In the genomic region with DNA sequence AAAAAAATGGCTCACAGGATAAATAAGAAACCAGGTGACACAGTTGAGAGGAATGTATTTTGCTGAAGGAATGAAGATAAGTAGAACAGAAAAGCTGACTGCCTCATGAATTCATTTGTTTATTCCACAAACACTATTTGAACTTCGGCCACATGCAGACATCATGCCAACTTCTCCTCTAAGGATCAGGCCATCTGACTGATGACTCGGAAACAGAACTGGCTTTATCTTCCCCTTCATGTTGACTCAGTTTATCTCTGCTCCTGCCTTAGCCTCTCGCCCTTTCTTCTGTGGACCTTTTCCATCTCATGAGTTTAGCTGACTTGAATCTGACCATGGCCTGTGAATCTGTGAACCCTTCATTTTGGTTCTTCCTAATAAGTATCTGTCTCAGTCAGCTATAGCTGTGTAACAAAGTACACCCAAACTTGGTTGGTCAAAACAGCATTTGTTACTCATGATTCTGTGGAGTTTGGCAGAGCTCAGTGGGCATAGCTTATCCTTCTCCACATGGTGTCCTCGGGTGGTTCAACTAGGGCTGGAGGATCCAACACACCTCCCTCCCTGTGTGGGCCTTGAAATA, we compare ENCODE assay signal across 1 cellular context.
TF ChIP-seq lines count a peak whose summit lies in the region.

No MANE protein-coding gene starts in this region.

TF ChIP-seq in HepG2, 621 proteins besides CTCF, POLR2A, EP300 and RAD21 (continued from another document and continues in another):
- TF ChIP-seq ZBTB49 (CRISPR knock-in tag; IDR thresholded peaks at IDR 0.05; ENCODE audit: borderline replicate concordance): no peak
- no peak for TF ChIP-seq PLRG1 (conservative IDR thresholded peaks at IDR 0.05)
- peak; percentile 37; the same call in 1 of the 2 replicates for TF ChIP-seq SOX5 (CRISPR knock-in tag; IDR thresholded peaks at IDR 0.05; ENCODE audit: borderline replicate concordance)
- no peak for TF ChIP-seq CCDC6 (CRISPR knock-in tag; IDR thresholded peaks at IDR 0.05)
- TF ChIP-seq POLR2AphosphoS2 (IDR thresholded peaks at IDR 0.05; ENCODE audit: low read depth, low read length): no peak
- TF ChIP-seq THAP9 (CRISPR knock-in tag; IDR thresholded peaks at IDR 0.05; ENCODE audit: borderline replicate concordance): no peak
- no peak for TF ChIP-seq GABPA (IDR thresholded peaks at IDR 0.05; ENCODE audit: low read depth, low read length)
- TF ChIP-seq GABPA (CRISPR knock-in tag; IDR thresholded peaks at IDR 0.05; ENCODE audit: low read depth): peak; percentile 50; the same call in 1 of the 2 replicates
- no peak for TF ChIP-seq NR0B2 (CRISPR knock-in tag; IDR thresholded peaks at IDR 0.05)
- TF ChIP-seq, protein P1, sequence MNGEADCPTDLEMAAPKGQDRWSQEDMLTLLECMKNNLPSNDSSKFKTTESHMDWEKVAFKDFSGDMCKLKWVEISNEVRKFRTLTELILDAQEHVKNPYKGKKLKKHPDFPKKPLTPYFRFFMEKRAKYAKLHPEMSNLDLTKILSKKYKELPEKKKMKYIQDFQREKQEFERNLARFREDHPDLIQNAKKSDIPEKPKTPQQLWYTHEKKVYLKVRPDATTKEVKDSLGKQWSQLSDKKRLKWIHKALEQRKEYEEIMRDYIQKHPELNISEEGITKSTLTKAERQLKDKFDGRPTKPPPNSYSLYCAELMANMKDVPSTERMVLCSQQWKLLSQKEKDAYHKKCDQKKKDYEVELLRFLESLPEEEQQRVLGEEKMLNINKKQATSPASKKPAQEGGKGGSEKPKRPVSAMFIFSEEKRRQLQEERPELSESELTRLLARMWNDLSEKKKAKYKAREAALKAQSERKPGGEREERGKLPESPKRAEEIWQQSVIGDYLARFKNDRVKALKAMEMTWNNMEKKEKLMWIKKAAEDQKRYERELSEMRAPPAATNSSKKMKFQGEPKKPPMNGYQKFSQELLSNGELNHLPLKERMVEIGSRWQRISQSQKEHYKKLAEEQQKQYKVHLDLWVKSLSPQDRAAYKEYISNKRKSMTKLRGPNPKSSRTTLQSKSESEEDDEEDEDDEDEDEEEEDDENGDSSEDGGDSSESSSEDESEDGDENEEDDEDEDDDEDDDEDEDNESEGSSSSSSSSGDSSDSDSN (CRISPR knock-in tag; IDR thresholded peaks at IDR 0.05): no peak
- TF ChIP-seq PLSCR1 (CRISPR knock-in tag; IDR thresholded peaks at IDR 0.05; ENCODE audit: borderline replicate concordance): no peak
- peak; percentile 29 for TF ChIP-seq SKI (IDR thresholded peaks at IDR 0.05; ENCODE audit: partially characterized antibody)
- TF ChIP-seq FIP1L1 (IDR thresholded peaks at IDR 0.05; ENCODE audit: borderline replicate concordance, insufficient read depth, low read depth, low read length): no peak
- no peak for TF ChIP-seq KDM3A (CRISPR knock-in tag; IDR thresholded peaks at IDR 0.05; ENCODE audit: low read depth)
- no peak for TF ChIP-seq RELA (CRISPR knock-in tag; IDR thresholded peaks at IDR 0.05)
- TF ChIP-seq ATF1 (CRISPR knock-in tag; IDR thresholded peaks at IDR 0.05): no peak
- no peak for TF ChIP-seq KLF15 (CRISPR knock-in tag; IDR thresholded peaks at IDR 0.05; ENCODE audit: borderline replicate concordance)
- no peak for TF ChIP-seq LCORL (IDR thresholded peaks at IDR 0.05)
- TF ChIP-seq LCORL (CRISPR knock-in tag; IDR thresholded peaks at IDR 0.05): peak; percentile 41; the same call in 1 of the 2 replicates
- no peak for TF ChIP-seq TCF7L2 (IDR thresholded peaks at IDR 0.05; ENCODE audit: low read depth, low read length)
- no peak for TF ChIP-seq TRIM24 (CRISPR knock-in tag; IDR thresholded peaks at IDR 0.05)
- no peak for TF ChIP-seq EED (CRISPR knock-in tag; IDR thresholded peaks at IDR 0.05)
- no peak for TF ChIP-seq ZNF546 (CRISPR knock-in tag; conservative IDR thresholded peaks at IDR 0.05)
- TF ChIP-seq MED1 (CRISPR knock-in tag; IDR thresholded peaks at IDR 0.05): peak; percentile 71; the same call in 1 of the 2 replicates
- TF ChIP-seq FOXO1 (CRISPR knock-in tag; IDR thresholded peaks at IDR 0.05): peak; percentile 7; the same call in 1 of the 2 replicates
- TF ChIP-seq ZNF773 (CRISPR knock-in tag; IDR thresholded peaks at IDR 0.05; ENCODE audit: borderline replicate concordance): no peak
- TF ChIP-seq, protein P2, sequence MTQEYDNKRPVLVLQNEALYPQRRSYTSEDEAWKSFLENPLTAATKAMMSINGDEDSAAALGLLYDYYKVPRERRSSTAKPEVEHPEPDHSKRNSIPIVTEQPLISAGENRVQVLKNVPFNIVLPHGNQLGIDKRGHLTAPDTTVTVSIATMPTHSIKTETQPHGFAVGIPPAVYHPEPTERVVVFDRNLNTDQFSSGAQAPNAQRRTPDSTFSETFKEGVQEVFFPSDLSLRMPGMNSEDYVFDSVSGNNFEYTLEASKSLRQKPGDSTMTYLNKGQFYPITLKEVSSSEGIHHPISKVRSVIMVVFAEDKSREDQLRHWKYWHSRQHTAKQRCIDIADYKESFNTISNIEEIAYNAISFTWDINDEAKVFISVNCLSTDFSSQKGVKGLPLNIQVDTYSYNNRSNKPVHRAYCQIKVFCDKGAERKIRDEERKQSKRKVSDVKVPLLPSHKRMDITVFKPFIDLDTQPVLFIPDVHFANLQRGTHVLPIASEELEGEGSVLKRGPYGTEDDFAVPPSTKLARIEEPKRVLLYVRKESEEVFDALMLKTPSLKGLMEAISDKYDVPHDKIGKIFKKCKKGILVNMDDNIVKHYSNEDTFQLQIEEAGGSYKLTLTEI (CRISPR knock-in tag; conservative IDR thresholded peaks at IDR 0.05): no peak
- 0 out of 2 replicates have a peak, but pooled peaks have one; percentile 42 for TF ChIP-seq BRD4 (CRISPR knock-in tag; IDR thresholded peaks at IDR 0.05)
- TF ChIP-seq KDM5A (IDR thresholded peaks at IDR 0.05; ENCODE audit: borderline replicate concordance, low read length): no peak
- TF ChIP-seq, protein P3, sequence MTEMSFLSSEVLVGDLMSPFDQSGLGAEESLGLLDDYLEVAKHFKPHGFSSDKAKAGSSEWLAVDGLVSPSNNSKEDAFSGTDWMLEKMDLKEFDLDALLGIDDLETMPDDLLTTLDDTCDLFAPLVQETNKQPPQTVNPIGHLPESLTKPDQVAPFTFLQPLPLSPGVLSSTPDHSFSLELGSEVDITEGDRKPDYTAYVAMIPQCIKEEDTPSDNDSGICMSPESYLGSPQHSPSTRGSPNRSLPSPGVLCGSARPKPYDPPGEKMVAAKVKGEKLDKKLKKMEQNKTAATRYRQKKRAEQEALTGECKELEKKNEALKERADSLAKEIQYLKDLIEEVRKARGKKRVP (CRISPR knock-in tag; IDR thresholded peaks at IDR 0.05): 0 out of 4 replicates have a peak, but pooled peaks of 1 of the 2 experiments have one; percentile 26
- no peak for TF ChIP-seq HDAC6 (IDR thresholded peaks at IDR 0.05; ENCODE audit: low read depth, low read length)
- no peak for TF ChIP-seq IKZF4 (CRISPR knock-in tag; IDR thresholded peaks at IDR 0.05; ENCODE audit: borderline replicate concordance, low read depth, not compliant biosample characterization)
- no peak for TF ChIP-seq RXRA (CRISPR knock-in tag; IDR thresholded peaks at IDR 0.05)
- no peak for TF ChIP-seq SETDB1 (CRISPR knock-in tag; IDR thresholded peaks at IDR 0.05; ENCODE audit: borderline replicate concordance)
- peak; percentile 88 for TF ChIP-seq RCOR2 (CRISPR knock-in tag; IDR thresholded peaks at IDR 0.05)
- TF ChIP-seq ZNF207 (IDR thresholded peaks at IDR 0.05; ENCODE audit: borderline replicate concordance): no peak
- peak; percentile 77; the same call in 1 of the 2 replicates for TF ChIP-seq FOXP1 (IDR thresholded peaks at IDR 0.05)
- peak; percentile 84 for TF ChIP-seq FOXP1 (CRISPR knock-in tag; IDR thresholded peaks at IDR 0.05)
- TF ChIP-seq HMG20A (CRISPR knock-in tag; IDR thresholded peaks at IDR 0.05; ENCODE audit: borderline replicate concordance): no peak
- TF ChIP-seq ZFP36L1 (CRISPR knock-in tag; IDR thresholded peaks at IDR 0.05): no peak
- no peak for TF ChIP-seq ZNF749 (CRISPR knock-in tag; IDR thresholded peaks at IDR 0.05; ENCODE audit: borderline replicate concordance)
- TF ChIP-seq KLF11 (CRISPR knock-in tag; IDR thresholded peaks at IDR 0.05): no peak
- TF ChIP-seq SNAPC2 (CRISPR knock-in tag; IDR thresholded peaks at IDR 0.05): no peak
- TF ChIP-seq HDAC2 (CRISPR knock-in tag; IDR thresholded peaks at IDR 0.05): no peak
- no peak for TF ChIP-seq ZFP1 (CRISPR knock-in tag; IDR thresholded peaks at IDR 0.05)
- TF ChIP-seq WIZ (CRISPR knock-in tag; IDR thresholded peaks at IDR 0.05): no peak
- peak; percentile 72 for TF ChIP-seq FOXP4 (CRISPR knock-in tag; IDR thresholded peaks at IDR 0.05)
- TF ChIP-seq, protein P4, sequence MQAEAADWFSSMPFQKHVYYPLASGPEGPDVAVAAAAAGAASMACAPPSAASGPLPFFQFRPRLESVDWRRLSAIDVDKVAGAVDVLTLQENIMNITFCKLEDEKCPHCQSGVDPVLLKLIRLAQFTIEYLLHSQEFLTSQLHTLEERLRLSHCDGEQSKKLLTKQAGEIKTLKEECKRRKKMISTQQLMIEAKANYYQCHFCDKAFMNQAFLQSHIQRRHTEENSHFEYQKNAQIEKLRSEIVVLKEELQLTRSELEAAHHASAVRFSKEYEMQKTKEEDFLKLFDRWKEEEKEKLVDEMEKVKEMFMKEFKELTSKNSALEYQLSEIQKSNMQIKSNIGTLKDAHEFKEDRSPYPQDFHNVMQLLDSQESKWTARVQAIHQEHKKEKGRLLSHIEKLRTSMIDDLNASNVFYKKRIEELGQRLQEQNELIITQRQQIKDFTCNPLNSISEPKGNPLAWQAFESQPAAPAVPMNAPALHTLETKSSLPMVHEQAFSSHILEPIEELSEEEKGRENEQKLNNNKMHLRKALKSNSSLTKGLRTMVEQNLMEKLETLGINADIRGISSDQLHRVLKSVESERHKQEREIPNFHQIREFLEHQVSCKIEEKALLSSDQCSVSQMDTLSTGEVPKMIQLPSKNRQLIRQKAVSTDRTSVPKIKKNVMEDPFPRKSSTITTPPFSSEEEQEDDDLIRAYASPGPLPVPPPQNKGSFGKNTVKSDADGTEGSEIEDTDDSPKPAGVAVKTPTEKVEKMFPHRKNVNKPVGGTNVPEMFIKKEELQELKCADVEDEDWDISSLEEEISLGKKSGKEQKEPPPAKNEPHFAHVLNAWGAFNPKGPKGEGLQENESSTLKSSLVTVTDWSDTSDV (CRISPR knock-in tag; IDR thresholded peaks at IDR 0.05): no peak
